ENCODE assay signal across 24 cellular contexts in the genomic region with DNA sequence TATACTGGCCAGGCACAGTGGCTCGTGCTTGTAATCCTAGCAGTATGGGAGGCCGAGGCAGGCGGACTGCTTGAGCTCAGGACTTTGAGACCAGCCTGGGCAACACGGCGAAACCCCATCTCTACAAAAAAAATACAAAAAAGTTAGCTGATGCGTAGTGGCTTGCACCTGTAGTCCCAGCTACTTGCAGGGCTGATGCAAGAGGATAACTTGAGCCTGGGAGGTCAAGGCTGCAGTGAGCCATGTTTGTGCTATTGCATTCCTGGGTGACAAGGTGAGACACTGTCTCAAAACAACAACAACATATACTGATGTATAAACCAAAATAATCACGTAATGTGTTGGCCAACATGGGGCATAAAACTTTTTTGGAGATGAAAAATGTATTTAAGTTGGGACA. TPM values are rescaled to one million over a fixed set of nuclear protein-coding genes. Genes with fewer than 3 reads are reported as not detected.
DNase-seq lines count a peak whose midpoint lies in the region; ATAC-seq and TF ChIP-seq lines count a peak whose summit lies in the region.
"Had no signal": no experiment of that assay in that cellular context is flagged by ENCODE, and none has a peak within 500 bp of the region (broad histone marks: within the 10 kb centered on the region; RNA-seq: fewer than 3 reads in every experiment).

No MANE protein-coding gene starts in this region.

- no peak for ATAC-seq in activated T-cell treated with anti-CD3 and anti-CD28 coated beads, Interleukin-2, amount 50 U/mL, for 72 hours (replicated peaks in 1 of 2)
- ATAC-seq in WTC11 = no peak
- ATAC-seq in psoas muscle = no peak
- ATAC-seq: A549 had no signal

- H3K36me3 Mint-ChIP-seq in activated T-cell treated with anti-CD3 and anti-CD28 coated beads, Interleukin-2, amount 50 U/mL, for 24 hours (ENCODE audit: low read depth) = peaks cover 90% of the 10 kb centered on the region
- H3K36me3 Mint-ChIP-seq in activated T-cell treated with anti-CD3 and anti-CD28 coated beads, Interleukin-2, amount 50 U/mL, for 72 hours (ENCODE audit: insufficient read depth in 2 of 2) = peaks cover 5 to 26% of the 10 kb centered on the region in 2 donors
- H3K36me3 Mint-ChIP-seq in WTC11 = peaks cover 61% of the 10 kb centered on the region
- peaks cover 25% of the 10 kb centered on the region for H3K36me3 Mint-ChIP-seq in endothelial cell (ENCODE audit: low read depth, unreplicated experiment)

- no peaks in the 10 kb centered on the region for H3K27me3 Mint-ChIP-seq in activated T-cell treated with anti-CD3 and anti-CD28 coated beads, Interleukin-2, amount 50 U/mL, for 24 hours
- no peaks in the 10 kb centered on the region for H3K27me3 Mint-ChIP-seq in activated T-cell treated with anti-CD3 and anti-CD28 coated beads, Interleukin-2, amount 50 U/mL, for 72 hours (ENCODE audit: low read depth)
- no peaks in the 10 kb centered on the region for H3K27me3 Mint-ChIP-seq in WTC11 (ENCODE audit: low read depth)
- peaks cover 1% of the 10 kb centered on the region for H3K27me3 Mint-ChIP-seq in endothelial cell (ENCODE audit: unreplicated experiment)
- H3K27me3 Mint-ChIP-seq: CD4-positive, alpha-beta T cell; CD8-positive, alpha-beta memory T cell had no signal

- DNase-seq in activated T-cell treated with anti-CD3 and anti-CD28 coated beads, Interleukin-2, amount 50 U/mL, for 24 hours = no peak
- no peak for DNase-seq in activated T-cell treated with anti-CD3 and anti-CD28 coated beads, Interleukin-2, amount 50 U/mL, for 72 hours
- DNase-seq in WTC11 (ENCODE audit: low spot score) = no peak
- DNase-seq in endothelial cell (ENCODE audit: low spot score) = no peak
- DNase-seq in medulla oblongata (ENCODE audit: extremely low spot score) = no peak
- no peak for DNase-seq in GM19240 (ENCODE audit: insufficient read length, low spot score)
- no peak for DNase-seq in psoas muscle
- DNase-seq: 8988T; ACHN; AML-193; BE2C; CD4-positive, alpha-beta T cell; CD8-positive, alpha-beta memory T cell; DMS 273 treated with DMSO at 0.1 percent for 48 hours; DMS79; EL; GDM1; GM23248; HFFc6 had no signal

- CTCF ChIA-PET in WTC11 (lab: Charles Lee) = interaction anchor here (0.7 to 1.1 kb wide), 4 partner anchors 8 to 220 kb away, joined by 3 to 5 read pairs (median 4); no protein-coding TSS in a partner anchor

- no peak overlapping the region for H3K4me3 Mint-ChIP-seq in activated T-cell treated with anti-CD3 and anti-CD28 coated beads, Interleukin-2, amount 50 U/mL, for 24 hours
- no peak overlapping the region for H3K4me3 Mint-ChIP-seq in activated T-cell treated with anti-CD3 and anti-CD28 coated beads, Interleukin-2, amount 50 U/mL, for 72 hours
- H3K4me3 Mint-ChIP-seq in WTC11 (no peak overlapping the region), endothelial cell (ENCODE audit: unreplicated experiment) (no peak overlapping the region)
- H3K4me3 Mint-ChIP-seq: CD14-positive monocyte; CD4-positive, alpha-beta T cell; CD8-positive, alpha-beta memory T cell; HFFc6 had no signal

- no peaks in the 10 kb centered on the region for H3K27me3 ChIP-seq in psoas muscle (ENCODE audit: insufficient read depth in 3 of 3, low read length in 2 of 3)
- H3K27me3 ChIP-seq: BE2C; BLaER1 treated with 17β-estradiol and CSF1 and Interleukin-3, amounts not matched to agents 10 nM and 100 nM had no signal

- peaks cover under 1% of the 10 kb centered on the region for H3K4me1 ChIP-seq in psoas muscle
- H3K4me1 ChIP-seq: A549; BLaER1 treated with 17β-estradiol and CSF1 and Interleukin-3, amounts not matched to agents 10 nM and 100 nM; HAP-1 had no signal

- H3K27ac ChIP-seq in psoas muscle = no peak overlapping the region
- H3K27ac ChIP-seq: A549; BLaER1 treated with 17β-estradiol and CSF1 and Interleukin-3, amounts not matched to agents 10 nM and 100 nM; GM23248 had no signal

- no peak for TF ChIP-seq CTCF in WTC11 (IDR thresholded peaks at IDR 0.05)
- TF ChIP-seq CTCF in endothelial cell (IDR thresholded peaks at IDR 0.05; ENCODE audit: unreplicated experiment) = no peak
- TF ChIP-seq CTCF in psoas muscle (IDR thresholded peaks at IDR 0.05) = no peak

- H3K4me3 ChIP-seq in psoas muscle = no peak overlapping the region
- H3K4me3 ChIP-seq: A549; BLaER1 treated with 17β-estradiol and CSF1 and Interleukin-3, amounts not matched to agents 10 nM and 100 nM; GM23248; HAP-1 had no signal

- H3K9me3 ChIP-seq in psoas muscle = no peaks in the 10 kb centered on the region
- H3K9me3 ChIP-seq: A549; BE2C; BLaER1 treated with 17β-estradiol and CSF1 and Interleukin-3, amounts not matched to agents 10 nM and 100 nM; HAP-1 had no signal

- H3K27ac Mint-ChIP-seq in activated T-cell treated with anti-CD3 and anti-CD28 coated beads, Interleukin-2, amount 50 U/mL, for 24 hours = peak overlapping the region; percentile 33
- no peak overlapping the region for H3K27ac Mint-ChIP-seq in activated T-cell treated with anti-CD3 and anti-CD28 coated beads, Interleukin-2, amount 50 U/mL, for 72 hours
- H3K27ac Mint-ChIP-seq in WTC11 (peak overlapping the region; percentile 19; the same call in 1 of the 2 replicates), endothelial cell (ENCODE audit: unreplicated experiment) (peak overlapping the region; percentile 36)
- H3K27ac Mint-ChIP-seq: CD4-positive, alpha-beta T cell; HFFc6 had no signal

- POLR2A ChIA-PET in WTC11 (lab: Charles Lee) = interaction anchor here (0.9 kb wide), 1 partner anchor 28 kb away, joined by 4 read pairs; a partner anchor contains a TSS

- WGBS in psoas muscle, 3 donors = 89 to 95% (median 91%) methylated on average over 7 of the region's 7 CpGs

- H3K36me3 ChIP-seq in psoas muscle (ENCODE audit: insufficient read depth in 1 of 2, low read depth in 1 of 2) = peaks cover 17 to 100% of the 10 kb centered on the region in 2 donors

- H3K9me3 Mint-ChIP-seq in activated T-cell treated with anti-CD3 and anti-CD28 coated beads, Interleukin-2, amount 50 U/mL, for 24 hours = no peaks in the 10 kb centered on the region
- H3K9me3 Mint-ChIP-seq in activated T-cell treated with anti-CD3 and anti-CD28 coated beads, Interleukin-2, amount 50 U/mL, for 72 hours = no peaks in the 10 kb centered on the region
- H3K9me3 Mint-ChIP-seq in WTC11 = no peaks in the 10 kb centered on the region
- no peaks in the 10 kb centered on the region for H3K9me3 Mint-ChIP-seq in endothelial cell (ENCODE audit: unreplicated experiment)
- H3K9me3 Mint-ChIP-seq: CD14-positive monocyte; CD4-positive, alpha-beta T cell; CD8-positive, alpha-beta memory T cell; HFFc6 had no signal

- intact Hi-C loops in psoas muscle (cut with DNase I) = no loop called here

- peaks cover 16% of the 10 kb centered on the region for H3K4me1 Mint-ChIP-seq in activated T-cell treated with anti-CD3 and anti-CD28 coated beads, Interleukin-2, amount 50 U/mL, for 24 hours (ENCODE audit: low read depth)
- peaks cover 5% of the 10 kb centered on the region for H3K4me1 Mint-ChIP-seq in activated T-cell treated with anti-CD3 and anti-CD28 coated beads, Interleukin-2, amount 50 U/mL, for 72 hours (ENCODE audit: low read depth)
- peaks cover 3% of the 10 kb centered on the region for H3K4me1 Mint-ChIP-seq in WTC11
- H3K4me1 Mint-ChIP-seq in endothelial cell (ENCODE audit: unreplicated experiment) = peaks cover 6% of the 10 kb centered on the region
- H3K4me1 Mint-ChIP-seq: CD14-positive monocyte had no signal

TF ChIP-seq in WTC11, 78 proteins besides CTCF, POLR2A, EP300 and RAD21:
- TF ChIP-seq JAZF1 (CRISPR knock-in tag; IDR thresholded peaks at IDR 0.05) (no peak), GABPB1 (CRISPR knock-in tag; IDR thresholded peaks at IDR 0.05) (peak; percentile 44; the same call in 1 of the 2 replicates)

RNA-seq across cellular contexts. Expression of a gene that starts 6.4 kb away (rescaled TPM):
- total RNA-seq in activated T-cell treated with anti-CD3 and anti-CD28 coated beads, Interleukin-2, amount 50 U/mL, for 72 hours = 100 to 1,000 TPM in 1 of 2 donors, 10 to 100 TPM in 1; 94.5 to 113 TPM
- 223 to 260 TPM (median 229 TPM) in 3 replicates for total RNA-seq in WTC11 (2021)
- 54.7 TPM for total RNA-seq in endothelial cell (ENCODE audit: unreplicated experiment)
- total RNA-seq in psoas muscle = 10 to 100 TPM; 12.3 to 18.5 (median 14.7) TPM
- polyA plus RNA-seq in psoas muscle = 10 to 100 TPM; 19.3 to 52.6 (median 24.3) TPM

RNA-seq across cellular contexts. Expression of a gene that starts 13.8 kb away (rescaled TPM):
- total RNA-seq in activated T-cell treated with anti-CD3 and anti-CD28 coated beads, Interleukin-2, amount 50 U/mL, for 72 hours = under 1 TPM; 0.43 to 0.49 TPM
- total RNA-seq in WTC11 (2021) (14.0 to 28.9 TPM (median 16.4 TPM) in 3 replicates), endothelial cell (ENCODE audit: unreplicated experiment) (1.1 TPM), psoas muscle (not detected)
- polyA plus RNA-seq in psoas muscle = not detected
- total RNA-seq: CD4-positive, alpha-beta T cell; CD8-positive, alpha-beta memory T cell; GM23248; H4; HFFc6 had no signal
- polyA plus RNA-seq: CD14-positive monocyte; CD8-positive, alpha-beta memory T cell; GM23248 had no signal

RNA-seq across cellular contexts. Expression of a gene that starts 28.6 kb away (rescaled TPM):
- total RNA-seq in activated T-cell treated with anti-CD3 and anti-CD28 coated beads, Interleukin-2, amount 50 U/mL, for 72 hours = 100 to 1,000 TPM; 165 to 170 TPM
- 110 to 111 TPM (median 110 TPM) in 3 replicates for total RNA-seq in WTC11 (2021)
- 115 TPM for total RNA-seq in endothelial cell (ENCODE audit: unreplicated experiment)
- total RNA-seq in psoas muscle = 10 to 100 TPM; 52.6 to 59.8 (median 57.3) TPM
- 10 to 100 TPM; 12.0 to 58.3 (median 24.7) TPM for polyA plus RNA-seq in psoas muscle

RNA-seq across cellular contexts. Expression of a gene that starts 53.9 kb away (rescaled TPM):
- total RNA-seq in activated T-cell treated with anti-CD3 and anti-CD28 coated beads, Interleukin-2, amount 50 U/mL, for 72 hours = 1 to 10 TPM; 2.2 to 3.1 TPM
- total RNA-seq in WTC11 (2021) (4.5 to 5.4 TPM (median 5.2 TPM) in 3 replicates), endothelial cell (ENCODE audit: unreplicated experiment) (7.7 TPM), psoas muscle (1 to 10 TPM in 3 of 4 donors, under 1 TPM in 1; 0.71 to 3.2 (median 1.8) TPM)
- polyA plus RNA-seq in psoas muscle = 1 to 10 TPM in 2 of 3 donors, under 1 TPM in 1; 0.58 to 5.9 (median 1.1) TPM
- total RNA-seq: H4 had no signal
- polyA plus RNA-seq: CD8-positive, alpha-beta memory T cell had no signal
